ENCODE assay signal across 33 cellular contexts in genomic region chr5:93275376-93275775, GRCh38.
DNase-seq lines count a peak whose midpoint lies in the region; ATAC-seq, FAIRE-seq and TF ChIP-seq lines count a peak whose summit lies in the region.
"Had no signal": no experiment of that assay in that cellular context is flagged by ENCODE, and none has a peak within 500 bp of the region (broad histone marks: within the 10 kb centered on the region; RNA-seq: fewer than 3 reads in every experiment).

No MANE protein-coding gene starts in this region.

- H4K20me1 ChIP-seq in endothelial cell of umbilical vein (replicated peaks; ENCODE audit: control insufficient read depth, extremely low read depth, insufficient read depth, low read length): no peaks in the 10 kb centered on the region
- H4K20me1 ChIP-seq: BLaER1; BLaER1 treated with 17β-estradiol and CSF1 and Interleukin-3, amounts not matched to agents 10 nM and 100 nM had no signal

- intact Hi-C loops in endothelial cell of umbilical vein (cut with micrococcal nuclease): loop anchor here (2.0 kb wide), 2 partner anchors 25 to 183 kb away; no protein-coding TSS in a partner anchor

- no peak for TF ChIP-seq POLR2A in A549 (IDR thresholded peaks at IDR 0.05; ENCODE audit: low read length)
- TF ChIP-seq POLR2A in endothelial cell of umbilical vein (IDR thresholded peaks at IDR 0.05; ENCODE audit: low read depth, low read length): no peak

- H3K9ac ChIP-seq in endothelial cell of umbilical vein (replicated peaks; ENCODE audit: extremely low read depth, insufficient read depth, low read length): no peak overlapping the region
- H3K9ac ChIP-seq: BLaER1; BLaER1 treated with 17β-estradiol and CSF1 and Interleukin-3, amounts not matched to agents 10 nM and 100 nM had no signal

- H3K4me3 ChIP-seq in A549 (no peak overlapping the region), endothelial cell of umbilical vein (replicated peaks in 1 of 3; ENCODE audit: insufficient read depth in 1 of 3, low read depth in 1 of 3, low read length in 3 of 3) (no peak overlapping the region)
- H3K4me3 ChIP-seq: BLaER1; BLaER1 treated with 17β-estradiol and CSF1 and Interleukin-3, amounts not matched to agents 10 nM and 100 nM had no signal

- dilution Hi-C loops in endothelial cell of umbilical vein (cut with MboI; ENCODE audit: extremely low pct_ligation_motif_present, low sequenced_read_pairs): no loop called here

- H3K79me2 ChIP-seq in endothelial cell of umbilical vein (ENCODE audit: control insufficient read depth, insufficient read depth, low read length): no peaks in the 10 kb centered on the region

- H3K4me2 ChIP-seq in A549 (no peak overlapping the region), endothelial cell of umbilical vein (ENCODE audit: insufficient read depth, low read length) (peak overlapping the region; percentile 74)
- H3K4me2 ChIP-seq: BLaER1; BLaER1 treated with 17β-estradiol and CSF1 and Interleukin-3, amounts not matched to agents 10 nM and 100 nM had no signal

- POLR2A ChIA-PET in A549 (lab: Yijun Ruan, JAX) (no interaction called here), endothelial cell of umbilical vein (lab: Charles Lee) (interaction anchor here (1.1 kb wide), 1 partner anchor 308 kb away, joined by 7 read pairs; the partner anchor contains the start of gene NR2F1)

- FAIRE-seq in A204.1 (lab: Jason Lieb, UNC) (peak; percentile 53), A549 (lab: Jason Lieb, UNC) (no peak), endothelial cell of umbilical vein (lab: Jason Lieb, UNC) (no peak)
- FAIRE-seq: D721Med had no signal

- H3K27ac ChIP-seq in A549: no peak overlapping the region
- H3K27ac ChIP-seq in endothelial cell of umbilical vein (ENCODE audit: insufficient read depth, low read depth, low read length): peak overlapping the region; percentile 99
- H3K27ac ChIP-seq: 22Rv1; BLaER1; BLaER1 treated with 17β-estradiol and CSF1 and Interleukin-3, amounts not matched to agents 10 nM and 100 nM; C4-2B had no signal

- CTCF ChIA-PET in A549 (lab: Yijun Ruan, JAX) (interaction anchor here (1.0 kb wide), 1 partner anchor 411 kb away, joined by 3 read pairs; no protein-coding TSS in a partner anchor), endothelial cell of umbilical vein (lab: Charles Lee) (no interaction called here)

- TF ChIP-seq CTCF in A549 (IDR thresholded peaks at IDR 0.05) (no peak), endothelial cell of umbilical vein (IDR thresholded peaks at IDR 0.05; ENCODE audit: extremely low read depth in 1 of 2, insufficient read depth in 1 of 2, low read depth in 1 of 2, low read length in 2 of 2) (no peak)

- DNase-seq in A549 (ENCODE audit: low read depth in 1 of 2, low spot score in 1 of 2) (no peak), dermis blood vessel endothelial cell (peak; percentile 41), endothelial cell of umbilical vein (ENCODE audit: low read depth, low spot score) (peak; percentile 53), NCI-H187 treated with DMSO at 0.1 percent for 48 hours (lab: John Stamatoyannopoulos, UW) (no peak), superior temporal gyrus (ENCODE audit: extremely low spot score) (no peak), NCI-H2081 (lab: John Stamatoyannopoulos, UW) (no peak)
- DNase-seq: 8988T; ACHN; AML-193; BE2C; C1 segment of cervical spinal cord; Caco-2; Calu3; CD4-positive, alpha-beta memory T cell; CD4-positive, alpha-beta T cell; CD4-positive, CD25-positive, alpha-beta regulatory T cell; CD8-positive, alpha-beta memory T cell; CD8-positive, alpha-beta T cell; COR-L47; DMS 273 treated with DMSO at 0.1 percent for 48 hours; DMS153; DMS53; DMS79; DMS79 treated with DMSO at 0.1 percent for 48 hours; DND-41; EL had no signal

- no peak for TF ChIP-seq RAD21 in A549 (conservative IDR thresholded peaks at IDR 0.05 in 1 of 2, IDR thresholded peaks at IDR 0.05 in 1 of 2)

- H3K4me1 ChIP-seq in A549 (no peaks in the 10 kb centered on the region), endothelial cell of umbilical vein (ENCODE audit: control insufficient read depth, extremely low read depth, insufficient read depth, low read length) (peaks cover 41% of the 10 kb centered on the region)
- H3K4me1 ChIP-seq: Caco-2 had no signal

- no peak for TF ChIP-seq EP300 in A549 (IDR thresholded peaks at IDR 0.05)

- no peaks in the 10 kb centered on the region for H3K9me3 ChIP-seq in A549
- H3K9me3 ChIP-seq in endothelial cell of umbilical vein (replicated peaks; ENCODE audit: control insufficient read depth, insufficient read depth, low read length): no peaks in the 10 kb centered on the region
- H3K9me3 ChIP-seq: BE2C, Caco-2 had no signal

- no peak overlapping the region for H2AFZ ChIP-seq in endothelial cell of umbilical vein (ENCODE audit: low read depth, low read length)

- no peaks in the 10 kb centered on the region for H3K27me3 ChIP-seq in endothelial cell of umbilical vein (ENCODE audit: control insufficient read depth in 2 of 2, insufficient read depth in 2 of 2, low read length in 2 of 2)
- H3K27me3 ChIP-seq: BE2C; BLaER1; BLaER1 treated with 17β-estradiol and CSF1 and Interleukin-3, amounts not matched to agents 10 nM and 100 nM had no signal

- no TSS peak for BruUV-seq in endothelial cell of umbilical vein (replicated peaks; lab: Mats Ljungman, UMichigan)

- H3K9me1 ChIP-seq in endothelial cell of umbilical vein (replicated peaks; ENCODE audit: control insufficient read depth, extremely low read depth, insufficient read depth, low read length): no peaks in the 10 kb centered on the region

- ATAC-seq in A549: no peak
- ATAC-seq in HG02885 (IDR thresholded peaks at IDR 0.05; ENCODE audit: poor library complexity, unreplicated experiment): no peak
- ATAC-seq: CD8-positive, alpha-beta T cell had no signal

- no peaks in the 10 kb centered on the region for H3K36me3 ChIP-seq in endothelial cell of umbilical vein (ENCODE audit: control insufficient read depth in 2 of 2, extremely low read depth in 1 of 2, insufficient read depth in 2 of 2, low read length in 2 of 2)
- H3K36me3 ChIP-seq: BE2C; BLaER1; BLaER1 treated with 17β-estradiol and CSF1 and Interleukin-3, amounts not matched to agents 10 nM and 100 nM had no signal

TF ChIP-seq in A549, 52 proteins besides CTCF, POLR2A, EP300 and RAD21 (continues in another document):
- TF ChIP-seq FOXS1 (CRISPR knock-in tag; IDR thresholded peaks at IDR 0.05) (no peak), KDM5A (IDR thresholded peaks at IDR 0.05) (no peak), RNF2 (IDR thresholded peaks at IDR 0.05; ENCODE audit: borderline replicate concordance, low read depth) (no peak), MAFK (IDR thresholded peaks at IDR 0.05; ENCODE audit: partially characterized antibody) (peak; percentile 9), HOXB13 (CRISPR knock-in tag; IDR thresholded peaks at IDR 0.05; ENCODE audit: low read depth) (no peak), NPAS2 (CRISPR knock-in tag; IDR thresholded peaks at IDR 0.05; ENCODE audit: borderline replicate concordance) (no peak), ZNF302 (CRISPR knock-in tag; IDR thresholded peaks at IDR 0.05) (no peak), JUN (IDR thresholded peaks at IDR 0.05) (no peak)

TF ChIP-seq in endothelial cell of umbilical vein, 7 proteins besides CTCF, POLR2A, EP300 and RAD21:
- TF ChIP-seq GATA2 (IDR thresholded peaks at IDR 0.05; ENCODE audit: insufficient read depth, insufficient read length, low read depth, low read length) (no peak), EZH2 (IDR thresholded peaks at IDR 0.05; ENCODE audit: borderline replicate concordance, low read depth, low read length, severe bottlenecking) (no peak), FOS (IDR thresholded peaks at IDR 0.05; ENCODE audit: borderline replicate concordance, insufficient read depth, low read length) (no peak), POLR2AphosphoS5 (IDR thresholded peaks at IDR 0.05; ENCODE audit: insufficient read depth, low read depth, low read length) (no peak), MAX (IDR thresholded peaks at IDR 0.05; ENCODE audit: insufficient read depth, insufficient read length) (no peak), MYC (IDR thresholded peaks at IDR 0.05; ENCODE audit: low read depth, low read length) (no peak), JUN (IDR thresholded peaks at IDR 0.05; ENCODE audit: borderline replicate concordance, insufficient read depth, insufficient read length, low read depth) (no peak)

Comparison
In these comparisons a context has a peak if more than half of its experiments do, and no peak if none do; other contexts are left out.
1. DNase-seq: peak in dermis blood vessel endothelial cell (single experiment) and endothelial cell of umbilical vein (single experiment); none in A549 (0 of 2), NCI-H187 treated with DMSO at 0.1 percent for 48 hours (single experiment), superior temporal gyrus (single experiment) and NCI-H2081 (0 of 2).